Comparison of ENCODE assay signal across 6 cellular contexts in the genomic region with DNA sequence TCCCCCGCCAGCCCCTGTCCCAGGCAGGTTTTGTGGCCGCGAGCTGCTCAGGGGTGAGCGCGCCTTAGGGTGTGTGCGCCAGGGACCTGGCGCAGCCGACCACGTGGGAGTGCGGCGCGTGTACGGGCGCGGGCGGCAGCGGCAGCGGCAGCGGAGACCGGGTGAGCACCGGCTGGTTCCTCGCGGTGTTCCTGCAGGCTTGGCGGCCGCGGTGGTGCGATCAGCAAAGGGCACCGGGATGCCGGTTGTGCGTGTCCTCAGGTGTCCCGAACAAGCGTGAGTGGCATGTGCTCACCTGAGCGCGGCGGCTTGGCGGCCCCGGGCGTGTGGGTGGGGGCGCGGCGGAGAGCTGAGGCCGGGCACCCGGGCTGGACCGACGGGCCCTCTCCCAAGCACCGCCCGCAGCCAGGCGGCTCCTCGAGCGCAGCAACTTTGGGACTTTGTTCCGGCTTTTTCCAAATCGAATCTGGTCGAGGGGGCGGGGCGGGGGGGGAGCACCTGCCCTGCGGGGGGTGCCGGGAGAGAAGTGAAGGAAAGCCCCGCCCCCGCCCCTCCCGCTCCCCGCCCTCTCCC. TPM values are rescaled to one million over a fixed set of nuclear protein-coding genes. Genes with fewer than 3 reads are reported as not detected.
A peak's percentile ranks its signal among the peaks of the same experiment; 100 is the strongest.
DNase-seq lines count a peak whose midpoint lies in the region; ATAC-seq and TF ChIP-seq lines count a peak whose summit lies in the region.

No MANE protein-coding gene starts in this region.

- peaks cover 40% of the 10 kb centered on the region for H3K27me3 Mint-ChIP-seq in stimulated activated naive CD8-positive, alpha-beta T cell treated with anti-CD3 and anti-CD28 coated beads, Interleukin-15, Interleukin-2, amounts not matched to agents 100 ng/mL and 50 ng/mL, for 24 hours

- H3K4me1 ChIP-seq in right atrium auricular region = peaks cover 0 to 39% of the 10 kb centered on the region in 2 donors

- peak overlapping the region; percentile 58 for H3K27ac Mint-ChIP-seq in stimulated activated naive CD8-positive, alpha-beta T cell treated with anti-CD3 and anti-CD28 coated beads, Interleukin-15, Interleukin-2, amounts not matched to agents 100 ng/mL and 50 ng/mL, for 24 hours

- H3K4me3 Mint-ChIP-seq in stimulated activated naive CD8-positive, alpha-beta T cell treated with anti-CD3 and anti-CD28 coated beads, Interleukin-15, Interleukin-2, amounts not matched to agents 100 ng/mL and 50 ng/mL, for 24 hours = peak overlapping the region; percentile 78

- H3K36me3 ChIP-seq in right atrium auricular region = no peaks in the 10 kb centered on the region

- no peaks in the 10 kb centered on the region for H3K27me3 ChIP-seq in right atrium auricular region

- H3K4me3 ChIP-seq in GM12865 (ENCODE audit: low read depth, low read length) (no peak overlapping the region; the same call in 1 of the 2 replicates), right atrium auricular region (peak overlapping the region; percentile 30 to 55)

- H3K9me3 Mint-ChIP-seq in stimulated activated naive CD8-positive, alpha-beta T cell treated with anti-CD3 and anti-CD28 coated beads, Interleukin-15, Interleukin-2, amounts not matched to agents 100 ng/mL and 50 ng/mL, for 24 hours = no peaks in the 10 kb centered on the region

- TF ChIP-seq CTCF in GM12865 (IDR thresholded peaks at IDR 0.05; ENCODE audit: insufficient read depth, low read depth, low read length, missing control alignments) = no peak
- no peak for TF ChIP-seq CTCF in right atrium auricular region (IDR thresholded peaks at IDR 0.05)

- no peak overlapping the region for H3K27ac ChIP-seq in right atrium auricular region

- ATAC-seq in HG03354 (IDR thresholded peaks at IDR 0.05; ENCODE audit: poor library complexity, severe bottlenecking, unreplicated experiment) = no peak

- no peaks in the 10 kb centered on the region for H3K36me3 Mint-ChIP-seq in stimulated activated naive CD8-positive, alpha-beta T cell treated with anti-CD3 and anti-CD28 coated beads, Interleukin-15, Interleukin-2, amounts not matched to agents 100 ng/mL and 50 ng/mL, for 24 hours (ENCODE audit: low read depth)

- no peaks in the 10 kb centered on the region for H3K9me3 ChIP-seq in right atrium auricular region

- peak; percentile 10 for DNase-seq in GM12865 (ENCODE audit: low read depth)
- peak; percentile 33 to 42 for DNase-seq in activated CD4-positive, alpha-beta T cell treated with anti-CD3 and anti-CD28 coated beads for 4 hours
- DNase-seq in right atrium auricular region (ENCODE audit: low spot score) = no peak
- no peak for DNase-seq in effector CD4-positive, alpha-beta T cell

- H3K4me1 Mint-ChIP-seq in stimulated activated naive CD8-positive, alpha-beta T cell treated with anti-CD3 and anti-CD28 coated beads, Interleukin-15, Interleukin-2, amounts not matched to agents 100 ng/mL and 50 ng/mL, for 24 hours (ENCODE audit: low read depth) = peaks cover 4% of the 10 kb centered on the region

RNA-seq across cellular contexts. Expression of a gene that starts 0.3 kb away (rescaled TPM):
- total RNA-seq in right atrium auricular region = not detected

RNA-seq across cellular contexts. Expression of a gene that starts 14.3 kb away (rescaled TPM):
- total RNA-seq in right atrium auricular region = 10 to 100 TPM in 1 of 2 donors, 1 to 10 TPM in 1; 8.9 to 11.8 TPM

RNA-seq across cellular contexts. Expression of a gene that starts 37.3 kb away (rescaled TPM):
- total RNA-seq in right atrium auricular region = 10 to 100 TPM; 24.1 to 56.4 TPM

RNA-seq across cellular contexts. Expression of a gene that starts 50.4 kb away (rescaled TPM):
- 10 to 100 TPM; 79.7 to 95.7 TPM for total RNA-seq in right atrium auricular region

RNA-seq across cellular contexts. Expression of a gene that starts 52.8 kb away (rescaled TPM):
- not detected for total RNA-seq in right atrium auricular region

Comparison
In these comparisons a context has a peak if more than half of its experiments do, and no peak if none do; other contexts are left out.
1. DNase-seq: peak in GM12865 (single experiment) and activated CD4-positive, alpha-beta T cell treated with anti-CD3 and anti-CD28 coated beads for 4 hours (2 of 2); none in right atrium auricular region (single experiment) and effector CD4-positive, alpha-beta T cell (single experiment).